Comparison of ENCODE assay signal across 7 cellular contexts in genomic region chr1:143904622-143904979, GRCh38.
A peak's percentile ranks its signal among the peaks of the same experiment; 100 is the strongest.
DNase-seq lines count a peak whose midpoint lies in the region; ATAC-seq and TF ChIP-seq lines count a peak whose summit lies in the region.
"Not testable (repeated sequence)": the region's sequence is repeated elsewhere in the genome, so short reads cannot be mapped to it uniquely, and the experiment has no call there.

No MANE protein-coding gene starts in this region.

- not testable (repeated sequence) for H3K9me3 Mint-ChIP-seq in activated naive CD8-positive, alpha-beta T cell treated with anti-CD3 and anti-CD28 coated beads, Interleukin-2, amount 50 U/mL, for 24 hours

- H2BK5ac ChIP-seq in mesenchymal stem cell (ENCODE audit: low read depth, low read length, poor library complexity, severe bottlenecking), result not testable (repeated sequence)

- not testable (repeated sequence) for H2AFZ ChIP-seq in mesenchymal stem cell (ENCODE audit: low read depth, low read length)

- not testable (repeated sequence) for H3K18ac ChIP-seq in mesenchymal stem cell (ENCODE audit: low read depth in 1 of 2, low read length in 2 of 2)

- not testable (repeated sequence) for TF ChIP-seq POLR2A in heart left ventricle (IDR thresholded peaks at IDR 0.05)

- not testable (repeated sequence) for H3K23ac ChIP-seq in mesenchymal stem cell (ENCODE audit: low read length in 2 of 2)

- 1 to 2% (median 1%) methylated on average over 8 to 10 of the region's 12 CpGs; no CpG with 5 or more reads in 1 of the 4 donors for WGBS in heart left ventricle, 4 donors
- WGBS in mesenchymal stem cell, result no CpG with 5 or more reads among the region's 12 CpGs

- H3K4me3 Mint-ChIP-seq in activated naive CD8-positive, alpha-beta T cell treated with anti-CD3 and anti-CD28 coated beads, Interleukin-2, amount 50 U/mL, for 24 hours, result not testable (repeated sequence)

- not testable (repeated sequence) for DNase-seq in RWPE1 (ENCODE audit: low spot score); activated naive CD8-positive, alpha-beta T cell treated with anti-CD3 and anti-CD28 coated beads, Interleukin-2, amount 50 U/mL, for 24 hours; heart left ventricle; mesenchymal stem cell

- H2BK15ac ChIP-seq in mesenchymal stem cell (ENCODE audit: low read depth, poor library complexity, severe bottlenecking), result not testable (repeated sequence)

- H3K27me3 ChIP-seq in endocrine pancreas (ENCODE audit: control insufficient read depth, insufficient read depth, low read length); heart left ventricle; mesenchymal stem cell (ENCODE audit: control insufficient read depth in 1 of 2, insufficient read depth in 1 of 2, low read length in 2 of 2): not testable (repeated sequence)

- CTCF ChIA-PET in RWPE1 (lab: Yijun Ruan, JAX), result not testable (repeated sequence)

- not testable (repeated sequence) for H4K91ac ChIP-seq in mesenchymal stem cell (ENCODE audit: low read length)

- H3K27ac Mint-ChIP-seq in activated naive CD8-positive, alpha-beta T cell treated with anti-CD3 and anti-CD28 coated beads, Interleukin-2, amount 50 U/mL, for 24 hours, result not testable (repeated sequence)

- not testable (repeated sequence) for H3K36me3 Mint-ChIP-seq in activated naive CD8-positive, alpha-beta T cell treated with anti-CD3 and anti-CD28 coated beads, Interleukin-2, amount 50 U/mL, for 24 hours (ENCODE audit: low read depth)

- H2AK5ac ChIP-seq in mesenchymal stem cell (ENCODE audit: low read length, severe bottlenecking), result not testable (repeated sequence)

- not testable (repeated sequence) for H2BK12ac ChIP-seq in mesenchymal stem cell (ENCODE audit: low read length in 2 of 2)

- not testable (repeated sequence) for H3K79me1 ChIP-seq in mesenchymal stem cell (replicated peaks; ENCODE audit: low read length, poor library complexity, severe bottlenecking)

- H3K4me2 ChIP-seq in mesenchymal stem cell (ENCODE audit: low read length, poor library complexity, severe bottlenecking), result not testable (repeated sequence)

- not testable (repeated sequence) for H3K4me1 Mint-ChIP-seq in activated naive CD8-positive, alpha-beta T cell treated with anti-CD3 and anti-CD28 coated beads, Interleukin-2, amount 50 U/mL, for 24 hours

- not testable (repeated sequence) for H3K4me1 ChIP-seq in endocrine pancreas (ENCODE audit: control insufficient read depth, insufficient read depth, low read length); heart left ventricle; mesenchymal stem cell (ENCODE audit: control insufficient read depth, insufficient read depth, low read depth, low read length)

- H3K27ac ChIP-seq in RWPE1 (peak overlapping the region; percentile 57), heart left ventricle (peak overlapping the region in 4 of 12 donors; percentile 49 to 75 (median 64))
- not testable (repeated sequence) for H3K27ac ChIP-seq in mesenchymal stem cell (ENCODE audit: low read length, poor library complexity, severe bottlenecking); skin epidermis

- peak; percentile 15 for ATAC-seq in GM19468 (IDR thresholded peaks at IDR 0.05; ENCODE audit: extremely low read depth, unreplicated experiment)
- peak; percentile 55 for ATAC-seq in activated naive CD8-positive, alpha-beta T cell treated with anti-CD3 and anti-CD28 coated beads, Interleukin-2, amount 50 U/mL, for 24 hours
- ATAC-seq in heart left ventricle, result peak; percentile 95 to 99 (median 97)

- not testable (repeated sequence) for H3K27me3 Mint-ChIP-seq in activated naive CD8-positive, alpha-beta T cell treated with anti-CD3 and anti-CD28 coated beads, Interleukin-2, amount 50 U/mL, for 24 hours

- H2BK120ac ChIP-seq in mesenchymal stem cell (ENCODE audit: low read depth, low read length), result not testable (repeated sequence)

- not testable (repeated sequence) for H3K14ac ChIP-seq in mesenchymal stem cell (ENCODE audit: low read length in 2 of 2)

- H3K4me3 ChIP-seq in endocrine pancreas (ENCODE audit: control insufficient read depth, insufficient read depth, low read length), result peak overlapping the region; percentile 29
- H3K4me3 ChIP-seq in heart left ventricle, result peak overlapping the region in 11 of 12 donors; percentile 30 to 78 (median 56)
- peak overlapping the region in 1 of 2 experiments; percentile 74 for H3K4me3 ChIP-seq in mesenchymal stem cell (ENCODE audit: insufficient read depth in 1 of 2, low read depth in 1 of 2, low read length in 2 of 2)
- H3K4me3 ChIP-seq in skin epidermis, result peak overlapping the region in 6 of 7 experiments; percentile 27 to 50 (median 39)

- POLR2A ChIA-PET in RWPE1 (lab: Yijun Ruan, JAX; ENCODE audit: low non-redundant PET), result not testable (repeated sequence)

- H3K36me3 ChIP-seq in endocrine pancreas (ENCODE audit: control insufficient read depth, insufficient read depth, low read length); heart left ventricle; mesenchymal stem cell (ENCODE audit: control insufficient read depth in 1 of 2, insufficient read depth in 2 of 2, low read depth in 1 of 2, low read length in 2 of 2): not testable (repeated sequence)

- intact Hi-C loops in heart left ventricle (cut with DNase I), result not testable (repeated sequence)

- not testable (repeated sequence) for H3K4ac ChIP-seq in mesenchymal stem cell (ENCODE audit: low read depth in 1 of 2, low read length in 2 of 2)

- H4K8ac ChIP-seq in mesenchymal stem cell (ENCODE audit: low read length), result not testable (repeated sequence)

- TF ChIP-seq CTCF in RWPE1 (conservative IDR thresholded peaks at IDR 0.05; ENCODE audit: low read depth); heart left ventricle (IDR thresholded peaks at IDR 0.05): not testable (repeated sequence)

- H3K9ac ChIP-seq in endocrine pancreas (ENCODE audit: control insufficient read depth, insufficient read depth, low read length), result not testable (repeated sequence)
- peak overlapping the region; percentile 75 for H3K9ac ChIP-seq in mesenchymal stem cell (ENCODE audit: low read length)

- not testable (repeated sequence) for H3K9me3 ChIP-seq in endocrine pancreas (ENCODE audit: control insufficient read depth, low read length); heart left ventricle; mesenchymal stem cell (ENCODE audit: control insufficient read depth, low read length)

Comparison
In these comparisons a context has a peak if more than half of its experiments do, and no peak if none do; other contexts are left out.
1. ATAC-seq: peak in every context shown above with its lines; median percentile 97 in heart left ventricle; 55 in activated naive CD8-positive, alpha-beta T cell treated with anti-CD3 and anti-CD28 coated beads, Interleukin-2, amount 50 U/mL, for 24 hours; 15 in GM19468.